In the genomic region with DNA sequence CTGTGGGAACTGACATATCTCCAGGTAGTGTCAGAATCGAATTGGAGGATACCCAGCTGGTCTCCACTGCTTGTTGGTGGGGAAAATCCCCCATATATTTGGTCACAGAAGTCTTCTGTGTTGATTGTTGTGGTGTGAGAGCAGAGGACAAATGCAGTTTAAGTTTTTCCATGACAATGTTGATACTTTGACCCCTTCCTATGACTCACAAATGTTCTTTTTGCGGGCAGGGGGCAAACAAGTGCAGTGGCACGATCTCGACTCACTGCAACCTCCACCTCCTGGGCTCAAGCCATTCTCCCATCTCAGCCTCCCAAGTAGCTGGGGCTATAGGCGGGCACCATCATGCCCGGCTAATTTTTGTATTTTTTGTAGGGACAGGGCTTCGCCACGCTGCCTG, we compare ENCODE assay signal across 38 cellular contexts. TPM values are rescaled to one million over a fixed set of nuclear protein-coding genes. Genes with fewer than 3 reads are reported as not detected.
"Had no signal": no experiment of that assay in that cellular context is flagged by ENCODE, and none has a peak within 500 bp of the region (broad histone marks: within the 10 kb centered on the region; RNA-seq: fewer than 3 reads in every experiment).

No MANE protein-coding gene starts in this region.

- FAIRE-seq: bronchial epithelial cell had no signal

- H3K27ac ChIP-seq: Peyer's patch, SJSA1, WERI-Rb-1 had no signal

- H3K4me1 ChIP-seq: Peyer's patch, SJSA1 had no signal

- H3K4me3 ChIP-seq: MG63, Peyer's patch, SJSA1 had no signal

- ATAC-seq: activated CD8-positive, alpha-beta memory T cell treated with anti-CD3 and anti-CD28 coated beads, Interleukin-2, amount 10 ng/mL, durations not matched to agents 7 days and 5 days; PC-3; SK-N-SH treated with all-trans-retinoic acid at 6 μM for 48 hours had no signal

- H3K27me3 ChIP-seq: MG63, Peyer's patch had no signal

- DNase-seq: activated CD4-positive, alpha-beta memory T cell treated with anti-CD3 and anti-CD28 coated beads, Interleukin-2, amount 10 ng/mL, durations not matched to agents 7 days and 5 days; activated CD4-positive, alpha-beta T cell treated with anti-CD3 and anti-CD28 coated beads for 1 hour; activated CD4-positive, alpha-beta T cell treated with anti-CD3 and anti-CD28 coated beads for 48 hours; activated CD4-positive, CD25-positive, alpha-beta regulatory T cell; activated CD8-positive, alpha-beta memory T cell treated with anti-CD3 and anti-CD28 coated beads for 24 hours; activated CD8-positive, alpha-beta memory T cell treated with anti-CD3 and anti-CD28 coated beads, Interleukin-2, amount 10 ng/mL, durations not matched to agents 7 days and 5 days; activated CD8-positive, alpha-beta memory T cell treated with anti-CD3 and anti-CD28 coated beads, Interleukin-2, amount 50 U/mL, for 48 hours; activated gamma-delta T cell; activated naive CD4-positive, alpha-beta T cell treated with Interleukin-2 at 50 U/mL for 16 hours; activated T-cell treated with anti-CD3 and anti-CD28 coated beads, Interleukin-2, amount 50 U/mL, for 1 hour; activated T-cell treated with anti-CD3 and anti-CD28 coated beads, Interleukin-2, amount 50 U/mL, for 72 hours; anterior cingulate cortex; IMR-90; Karpas-422; KBM-7; MG63; NCI-H1048; NCI-H1105 treated with DMSO at 0.1 percent for 48 hours; NCI-H1436; NCI-H1694; NCI-H2029; NCI-H345; NCI-H524 treated with DMSO at 0.1 percent for 48 hours; NCI-H748 treated with DMSO at 0.1 percent for 48 hours; NK-92 treated with Interleukin-12 subunit alpha and Interleukin-12 subunit beta, amount 100 ng/mL, for 24 hours; PC-3; Peyer's patch; RPMI8226; SHP77 treated with DMSO at 0.1 percent for 48 hours; T-helper 1 cell; T1000; WERI-Rb-1 had no signal

- H3K9me3 ChIP-seq: MG63, Peyer's patch, SJSA1 had no signal

- H3K36me3 ChIP-seq: MG63, Peyer's patch, SJSA1, WERI-Rb-1 had no signal

RNA-seq across cellular contexts. Expression of gene OR10V1, which starts 37.4 kb away (rescaled TPM):
- total RNA-seq: activated CD4-positive, alpha-beta memory T cell treated with anti-CD3 and anti-CD28 coated beads, Interleukin-2, amount 10 ng/mL, durations not matched to agents 7 days and 5 days; activated CD8-positive, alpha-beta memory T cell treated with anti-CD3 and anti-CD28 coated beads, Interleukin-2, amount 10 ng/mL, durations not matched to agents 7 days and 5 days; activated T-cell treated with anti-CD3 and anti-CD28 coated beads, Interleukin-2, amount 50 U/mL, for 72 hours; activated T-helper 2 cell treated with anti-CD3 and anti-CD28 coated beads, Interferon-gamma antibody, Interleukin-2, Interleukin-4, amounts not matched to agents 10 μg/mL and 5 μg/mL and 100 μg/mL, durations not matched to agents 14 hours and 24 hours and 36 hours; bronchial epithelial cell; IMR-90; NCI-H460; PC-3; Peyer's patch; SJSA1; T-helper 2 cell treated with Interferon-gamma antibody and Interleukin-4, amounts not matched to agents 100 ng/mL and 5 ng/mL, for 36 hours had no signal
- polyA plus RNA-seq: IMR-90 had no signal
